ENCODE assay signal across 37 cellular contexts in genomic region chr3:3634326-3634725, GRCh38.
"Had no signal": no experiment of that assay in that cellular context is flagged by ENCODE, and none has a peak within 500 bp of the region (broad histone marks: within the 10 kb centered on the region; RNA-seq: fewer than 3 reads in every experiment).

No MANE protein-coding gene starts in this region.

- H3K9me3 Mint-ChIP-seq: activated naive CD4-positive, alpha-beta T cell treated with anti-CD3 and anti-CD28 coated beads for 36 hours; activated naive CD4-positive, alpha-beta T cell treated with anti-CD3 and anti-CD28 coated beads, Interleukin-2, amount 10 ng/mL, durations not matched to agents 7 days and 5 days; activated naive CD4-positive, alpha-beta T cell treated with anti-CD3 and anti-CD28 coated beads, Interleukin-2, amount 50 U/mL, for 24 hours; activated naive CD4-positive, alpha-beta T cell treated with anti-CD3 and anti-CD28 coated beads, Interleukin-2, amount 50 U/mL, for 72 hours; activated naive CD8-positive, alpha-beta T cell treated with anti-CD3 and anti-CD28 coated beads for 36 hours; activated naive CD8-positive, alpha-beta T cell treated with anti-CD3 and anti-CD28 coated beads, Interleukin-2, amount 50 U/mL, for 24 hours; activated T-cell treated with anti-CD3 and anti-CD28 coated beads, Interleukin-2, amount 50 U/mL, for 24 hours; activated T-cell treated with anti-CD3 and anti-CD28 coated beads, Interleukin-2, amount 50 U/mL, for 4 hours; activated T-cell treated with anti-CD3 and anti-CD28 coated beads, Interleukin-2, amount 50 U/mL, for 72 hours; activated T-helper 1 cell treated with anti-CD3 and anti-CD28 coated beads, Interleukin-12 subunit alpha, Interleukin-12 subunit beta, Interleukin-2, Interleukin-4 antibody, amounts not matched to agents 30 ng/mL and 10 ng/mL and 1 ng/mL, durations not matched to agents 14 hours and 24 hours and 36 hours; activated T-helper 2 cell treated with anti-CD3 and anti-CD28 coated beads, Interferon-gamma antibody, Interleukin-2, Interleukin-4, amounts not matched to agents 10 μg/mL and 5 μg/mL and 100 μg/mL, durations not matched to agents 14 hours and 24 hours and 36 hours had no signal

- H3K27ac ChIP-seq: adrenal gland, ascending aorta, body of pancreas, brain microvascular endothelial cell, breast epithelium, cardiac muscle cell had no signal

- H3K27me3 Mint-ChIP-seq: activated naive CD4-positive, alpha-beta T cell treated with anti-CD3 and anti-CD28 coated beads, Interleukin-2, amount 10 ng/mL, durations not matched to agents 7 days and 5 days; activated naive CD4-positive, alpha-beta T cell treated with anti-CD3 and anti-CD28 coated beads, Interleukin-2, amount 50 U/mL, for 24 hours; activated naive CD8-positive, alpha-beta T cell treated with anti-CD3 and anti-CD28 coated beads for 36 hours; activated naive CD8-positive, alpha-beta T cell treated with anti-CD3 and anti-CD28 coated beads, Interleukin-2, amount 10 ng/mL, durations not matched to agents 7 days and 5 days; activated naive CD8-positive, alpha-beta T cell treated with anti-CD3 and anti-CD28 coated beads, Interleukin-2, amount 50 U/mL, for 24 hours; activated T-cell treated with anti-CD3 and anti-CD28 coated beads, Interleukin-2, amount 50 U/mL, for 24 hours; activated T-helper 17 cell treated with anti-CD3 and anti-CD28 coated beads, Interleukin-2, amount 50 U/mL, for 72 hours; brain; central memory CD8-positive, alpha-beta T cell had no signal

- H3K4me3 Mint-ChIP-seq: activated naive CD4-positive, alpha-beta T cell treated with anti-CD3 and anti-CD28 coated beads for 36 hours; activated naive CD4-positive, alpha-beta T cell treated with anti-CD3 and anti-CD28 coated beads, Interleukin-2, amount 10 ng/mL, durations not matched to agents 7 days and 5 days; activated naive CD4-positive, alpha-beta T cell treated with anti-CD3 and anti-CD28 coated beads, Interleukin-2, amount 50 U/mL, for 24 hours; activated naive CD8-positive, alpha-beta T cell; activated naive CD8-positive, alpha-beta T cell treated with anti-CD3 and anti-CD28 coated beads for 36 hours; activated naive CD8-positive, alpha-beta T cell treated with anti-CD3 and anti-CD28 coated beads, Interleukin-2, amount 10 ng/mL, durations not matched to agents 7 days and 5 days; activated naive CD8-positive, alpha-beta T cell treated with anti-CD3 and anti-CD28 coated beads, Interleukin-2, amount 50 U/mL, for 24 hours; activated T-cell treated with anti-CD3 and anti-CD28 coated beads, Interleukin-2, amount 50 U/mL, for 24 hours; activated T-cell treated with anti-CD3 and anti-CD28 coated beads, Interleukin-2, amount 50 U/mL, for 4 hours; activated T-cell treated with anti-CD3 and anti-CD28 coated beads, Interleukin-2, amount 50 U/mL, for 72 hours; activated T-helper 1 cell treated with anti-CD3 and anti-CD28 coated beads, Interleukin-12 subunit alpha, Interleukin-12 subunit beta, Interleukin-2, Interleukin-4 antibody, amounts not matched to agents 30 ng/mL and 10 ng/mL and 1 ng/mL, durations not matched to agents 14 hours and 24 hours and 36 hours; activated T-helper 17 cell treated with anti-CD3 and anti-CD28 coated beads, Interleukin-2, amount 50 U/mL, for 72 hours; brain; central memory CD8-positive, alpha-beta T cell had no signal

- H3K27ac Mint-ChIP-seq: activated naive CD4-positive, alpha-beta T cell treated with anti-CD3 and anti-CD28 coated beads for 36 hours; activated naive CD4-positive, alpha-beta T cell treated with anti-CD3 and anti-CD28 coated beads, Interleukin-2, amount 10 ng/mL, durations not matched to agents 7 days and 5 days; activated naive CD4-positive, alpha-beta T cell treated with anti-CD3 and anti-CD28 coated beads, Interleukin-2, amount 50 U/mL, for 72 hours; activated naive CD8-positive, alpha-beta T cell; activated naive CD8-positive, alpha-beta T cell treated with anti-CD3 and anti-CD28 coated beads for 36 hours; activated naive CD8-positive, alpha-beta T cell treated with anti-CD3 and anti-CD28 coated beads, Interleukin-2, amount 10 ng/mL, durations not matched to agents 7 days and 5 days; activated naive CD8-positive, alpha-beta T cell treated with anti-CD3 and anti-CD28 coated beads, Interleukin-2, amount 50 U/mL, for 24 hours; activated T-cell treated with anti-CD3 and anti-CD28 coated beads, Interleukin-2, amount 50 U/mL, for 24 hours; activated T-cell treated with anti-CD3 and anti-CD28 coated beads, Interleukin-2, amount 50 U/mL, for 72 hours; activated T-helper 1 cell treated with anti-CD3 and anti-CD28 coated beads, Interleukin-12 subunit alpha, Interleukin-12 subunit beta, Interleukin-2, Interleukin-4 antibody, amounts not matched to agents 30 ng/mL and 10 ng/mL and 1 ng/mL, durations not matched to agents 14 hours and 24 hours and 36 hours; activated T-helper 17 cell treated with anti-CD3 and anti-CD28 coated beads, Interleukin-2, amount 50 U/mL, for 72 hours; activated T-helper 2 cell treated with anti-CD3 and anti-CD28 coated beads, Interferon-gamma antibody, Interleukin-2, Interleukin-4, amounts not matched to agents 10 μg/mL and 5 μg/mL and 100 μg/mL, durations not matched to agents 14 hours and 24 hours and 36 hours; brain had no signal

- DNase-seq: activated effector memory CD4-positive, alpha-beta T cell treated with Interleukin-2 at 50 U/mL for 16 hours; activated gamma-delta T cell; activated gamma-delta T cell treated with Interleukin-2 at 50 U/mL for 16 hours; activated naive CD4-positive, alpha-beta T cell; activated naive CD4-positive, alpha-beta T cell treated with anti-CD3 and anti-CD28 coated beads for 36 hours; activated naive CD4-positive, alpha-beta T cell treated with anti-CD3 and anti-CD28 coated beads, Interleukin-2, amount 10 ng/mL, durations not matched to agents 7 days and 5 days; activated naive CD4-positive, alpha-beta T cell treated with anti-CD3 and anti-CD28 coated beads, Interleukin-2, amount 50 U/mL, for 16 hours; activated naive CD4-positive, alpha-beta T cell treated with Interleukin-2 at 50 U/mL for 16 hours; activated naive CD8-positive, alpha-beta T cell treated with anti-CD3 and anti-CD28 coated beads for 36 hours; activated naive CD8-positive, alpha-beta T cell treated with anti-CD3 and anti-CD28 coated beads, Interleukin-2, amount 10 ng/mL, durations not matched to agents 7 days and 5 days; activated naive CD8-positive, alpha-beta T cell treated with anti-CD3 and anti-CD28 coated beads, Interleukin-2, amount 50 U/mL, for 24 hours; activated T-cell treated with anti-CD3 and anti-CD28 coated beads for 4 hours; activated T-cell treated with anti-CD3 and anti-CD28 coated beads, Interleukin-2, amount 50 U/mL, for 1 hour; activated T-cell treated with anti-CD3 and anti-CD28 coated beads, Interleukin-2, amount 50 U/mL, for 24 hours; activated T-cell treated with anti-CD3 and anti-CD28 coated beads, Interleukin-2, amount 50 U/mL, for 4 hours; activated T-cell treated with anti-CD3 and anti-CD28 coated beads, Interleukin-2, amount 50 U/mL, for 48 hours; activated T-cell treated with anti-CD3 and anti-CD28 coated beads, Interleukin-2, amount 50 U/mL, for 72 hours; adrenal gland; amniotic stem cell; amygdala; anterior cingulate cortex; aorta; body of pancreas; brain microvascular endothelial cell; central memory CD4-positive, alpha-beta T cell; cerebellar nuclear complex had no signal

- H3K9me3 ChIP-seq: adrenal gland, ascending aorta, body of pancreas, breast epithelium had no signal

- H3K27me3 ChIP-seq: adrenal gland, ascending aorta, body of pancreas, brain microvascular endothelial cell, breast epithelium, cardiac muscle cell had no signal

- H3K36me3 ChIP-seq: adrenal gland, ascending aorta, brain microvascular endothelial cell, breast epithelium, cardiac muscle cell had no signal

- H3K4me1 Mint-ChIP-seq: activated naive CD4-positive, alpha-beta T cell treated with anti-CD3 and anti-CD28 coated beads, Interleukin-2, amount 10 ng/mL, durations not matched to agents 7 days and 5 days; activated naive CD4-positive, alpha-beta T cell treated with anti-CD3 and anti-CD28 coated beads, Interleukin-2, amount 50 U/mL, for 24 hours; activated naive CD8-positive, alpha-beta T cell treated with anti-CD3 and anti-CD28 coated beads for 36 hours; activated naive CD8-positive, alpha-beta T cell treated with anti-CD3 and anti-CD28 coated beads, Interleukin-2, amount 10 ng/mL, durations not matched to agents 7 days and 5 days; activated naive CD8-positive, alpha-beta T cell treated with anti-CD3 and anti-CD28 coated beads, Interleukin-2, amount 50 U/mL, for 24 hours; activated T-helper 17 cell treated with anti-CD3 and anti-CD28 coated beads, Interleukin-2, amount 50 U/mL, for 72 hours; central memory CD8-positive, alpha-beta T cell had no signal

- H3K4me3 ChIP-seq: adrenal gland, ascending aorta, body of pancreas, breast epithelium, cardiac muscle cell had no signal

- H3K4me1 ChIP-seq: adrenal gland, ascending aorta, body of pancreas, breast epithelium had no signal

- H3K36me3 Mint-ChIP-seq: activated naive CD4-positive, alpha-beta T cell treated with anti-CD3 and anti-CD28 coated beads, Interleukin-2, amount 10 ng/mL, durations not matched to agents 7 days and 5 days; activated naive CD4-positive, alpha-beta T cell treated with anti-CD3 and anti-CD28 coated beads, Interleukin-2, amount 50 U/mL, for 24 hours; activated naive CD4-positive, alpha-beta T cell treated with anti-CD3 and anti-CD28 coated beads, Interleukin-2, amount 50 U/mL, for 72 hours; activated naive CD8-positive, alpha-beta T cell; activated naive CD8-positive, alpha-beta T cell treated with anti-CD3 and anti-CD28 coated beads for 36 hours; brain had no signal
